Comparison of ENCODE assay signal across 22 cellular contexts in the genomic region with DNA sequence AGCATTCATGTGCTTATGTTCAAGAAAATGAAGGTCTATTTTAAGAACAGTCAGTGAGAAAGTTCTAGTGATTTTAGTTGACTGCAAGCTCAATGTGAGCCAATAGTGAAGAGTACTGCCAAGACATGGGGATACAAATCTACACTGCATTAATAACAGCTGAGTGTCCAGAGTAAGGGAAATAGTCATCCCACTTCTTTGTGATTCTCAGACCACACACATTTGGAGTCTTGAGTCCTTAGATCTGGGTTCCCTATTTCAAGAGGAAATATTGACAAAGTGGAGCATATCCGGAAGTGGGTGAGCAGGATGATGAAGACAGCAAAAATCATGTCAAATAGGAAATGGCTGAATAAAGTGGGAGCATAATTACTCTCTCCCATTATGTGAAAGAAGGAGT.
A peak's percentile ranks its signal among the peaks of the same experiment; 100 is the strongest.
DNase-seq lines count a peak whose midpoint lies in the region; ATAC-seq and TF ChIP-seq lines count a peak whose summit lies in the region.
"Had no signal": no experiment of that assay in that cellular context is flagged by ENCODE, and none has a peak within 500 bp of the region (broad histone marks: within the 10 kb centered on the region; RNA-seq: fewer than 3 reads in every experiment).

No MANE protein-coding gene starts in this region.

- H3K4me1 ChIP-seq in naive thymus-derived CD4-positive, alpha-beta T cell (ENCODE audit: control insufficient read depth in 2 of 2, insufficient read depth in 2 of 2, low read length in 2 of 2): no peaks in the 10 kb centered on the region
- H3K4me1 ChIP-seq: parathyroid adenoma, right lobe of liver, stomach, tibial nerve had no signal

- no peaks in the 10 kb centered on the region for H3K36me3 ChIP-seq in naive thymus-derived CD4-positive, alpha-beta T cell (ENCODE audit: control insufficient read depth in 2 of 3, insufficient read depth in 3 of 3, low read length in 3 of 3)
- H3K36me3 ChIP-seq: right lobe of liver, stomach, tibial nerve had no signal

- H3K27ac ChIP-seq in naive thymus-derived CD4-positive, alpha-beta T cell (ENCODE audit: low read depth, low read length): no peak overlapping the region
- H3K27ac ChIP-seq: epithelial cell of prostate, KMS-11, parathyroid adenoma, right lobe of liver, stomach, tibial nerve had no signal

- no peak for TF ChIP-seq CTCF in WTC11 (IDR thresholded peaks at IDR 0.05)
- TF ChIP-seq CTCF in nephron progenitor cell (IDR thresholded peaks at IDR 0.05): no peak

- no peaks in the 10 kb centered on the region for H3K27me3 ChIP-seq in naive thymus-derived CD4-positive, alpha-beta T cell (ENCODE audit: control insufficient read depth in 2 of 2, insufficient read depth in 2 of 2, low read length in 2 of 2)
- H3K27me3 ChIP-seq: right lobe of liver, stomach, tibial nerve had no signal

- DNase-seq in G401 (ENCODE audit: low spot score) (peak; percentile 8), Kasumi-1 (lab: John Stamatoyannopoulos, UW) (peak; percentile 65 to 67), WTC11 (ENCODE audit: low spot score) (no peak), nephron progenitor cell (no peak), DMS153 (lab: John Stamatoyannopoulos, UW) (no peak)
- DNase-seq in naive thymus-derived CD4-positive, alpha-beta T cell: no peak
- no peak for DNase-seq in stimulated activated naive CD8-positive, alpha-beta T cell treated with anti-CD3 and anti-CD28 coated beads, Interleukin-15, amount 100 ng/mL, for 72 hours
- DNase-seq: activated CD4-positive, alpha-beta memory T cell treated with anti-CD3 and anti-CD28 coated beads for 36 hours; activated naive CD8-positive, alpha-beta T cell treated with anti-CD3 and anti-CD28 coated beads for 36 hours; CD4-positive, alpha-beta memory T cell; cerebellar nuclear complex; left colon; natural killer cell; NCI-H1694 treated with DMSO at 0.1 percent for 48 hours; NCI-H524 treated with DMSO at 0.1 percent for 48 hours; right lobe of liver; stomach; SW 1271 had no signal

- H3K9me3 ChIP-seq in naive thymus-derived CD4-positive, alpha-beta T cell (ENCODE audit: control insufficient read depth in 2 of 3, low read length in 3 of 3): no peaks in the 10 kb centered on the region
- H3K9me3 ChIP-seq: right lobe of liver, stomach, tibial nerve had no signal

- in situ Hi-C loops in G401 (cut with HindIII; ENCODE audit: low sequenced_read_pairs): no loop called here

- peaks cover 9% of the 10 kb centered on the region for H3K36me3 Mint-ChIP-seq in WTC11
- peaks cover 4% of the 10 kb centered on the region for H3K36me3 Mint-ChIP-seq in nephron progenitor cell (ENCODE audit: low read depth)
- no peaks in the 10 kb centered on the region for H3K36me3 Mint-ChIP-seq in naive thymus-derived CD4-positive, alpha-beta T cell
- H3K36me3 Mint-ChIP-seq: activated CD4-positive, alpha-beta memory T cell treated with anti-CD3 and anti-CD28 coated beads for 36 hours; activated naive CD8-positive, alpha-beta T cell treated with anti-CD3 and anti-CD28 coated beads for 36 hours; CD4-positive, alpha-beta memory T cell; natural killer cell had no signal

- POLR2A ChIA-PET in WTC11 (lab: Charles Lee): no interaction called here
- POLR2A ChIA-PET in naive thymus-derived CD4-positive, alpha-beta T cell (lab: Charles Lee): no interaction called here

- H3K27me3 Mint-ChIP-seq in WTC11 (ENCODE audit: low read depth): no peaks in the 10 kb centered on the region
- peaks cover 2% of the 10 kb centered on the region for H3K27me3 Mint-ChIP-seq in nephron progenitor cell (ENCODE audit: low read depth, poor library complexity)
- peaks cover 2 to 22% (median 8%) of the 10 kb centered on the region in 5 donors for H3K27me3 Mint-ChIP-seq in naive thymus-derived CD4-positive, alpha-beta T cell
- peaks cover 8% of the 10 kb centered on the region for H3K27me3 Mint-ChIP-seq in stimulated activated naive CD8-positive, alpha-beta T cell treated with anti-CD3 and anti-CD28 coated beads, Interleukin-15, amount 100 ng/mL, for 72 hours
- H3K27me3 Mint-ChIP-seq: activated naive CD8-positive, alpha-beta T cell treated with anti-CD3 and anti-CD28 coated beads for 36 hours had no signal

- H3K27ac Mint-ChIP-seq in WTC11: peak overlapping the region; percentile 0; the same call in 1 of the 2 replicates
- peak overlapping the region; percentile 12 for H3K27ac Mint-ChIP-seq in nephron progenitor cell
- H3K27ac Mint-ChIP-seq in naive thymus-derived CD4-positive, alpha-beta T cell: no peak overlapping the region
- no peak overlapping the region for H3K27ac Mint-ChIP-seq in stimulated activated naive CD8-positive, alpha-beta T cell treated with anti-CD3 and anti-CD28 coated beads, Interleukin-15, amount 100 ng/mL, for 72 hours
- H3K27ac Mint-ChIP-seq: activated CD4-positive, alpha-beta memory T cell treated with anti-CD3 and anti-CD28 coated beads for 36 hours; activated naive CD8-positive, alpha-beta T cell treated with anti-CD3 and anti-CD28 coated beads for 36 hours; CD4-positive, alpha-beta memory T cell; natural killer cell had no signal

- intact Hi-C loops in naive thymus-derived CD4-positive, alpha-beta T cell (cut with micrococcal nuclease): no loop called here

- no peak for ATAC-seq in WTC11
- ATAC-seq in naive thymus-derived CD4-positive, alpha-beta T cell: no peak
- no peak for ATAC-seq in stimulated activated naive CD8-positive, alpha-beta T cell treated with anti-CD3 and anti-CD28 coated beads, Interleukin-15, amount 100 ng/mL, for 72 hours
- ATAC-seq: left colon, natural killer cell had no signal

- no peak overlapping the region for H3K4me3 ChIP-seq in naive thymus-derived CD4-positive, alpha-beta T cell (ENCODE audit: low read length)
- H3K4me3 ChIP-seq: right lobe of liver, stomach, tibial nerve had no signal

- no peak overlapping the region for H3K4me3 Mint-ChIP-seq in WTC11
- H3K4me3 Mint-ChIP-seq in nephron progenitor cell: no peak overlapping the region
- no peak overlapping the region for H3K4me3 Mint-ChIP-seq in naive thymus-derived CD4-positive, alpha-beta T cell
- no peak overlapping the region for H3K4me3 Mint-ChIP-seq in stimulated activated naive CD8-positive, alpha-beta T cell treated with anti-CD3 and anti-CD28 coated beads, Interleukin-15, amount 100 ng/mL, for 72 hours
- H3K4me3 Mint-ChIP-seq: activated CD4-positive, alpha-beta memory T cell treated with anti-CD3 and anti-CD28 coated beads for 36 hours; activated naive CD8-positive, alpha-beta T cell treated with anti-CD3 and anti-CD28 coated beads for 36 hours; CD4-positive, alpha-beta memory T cell; natural killer cell had no signal

- H3K9me3 Mint-ChIP-seq in WTC11 (no peaks in the 10 kb centered on the region), nephron progenitor cell (no peaks in the 10 kb centered on the region)
- H3K9me3 Mint-ChIP-seq in naive thymus-derived CD4-positive, alpha-beta T cell: peaks cover 0 to 7% (median 0%) of the 10 kb centered on the region in 11 donors
- H3K9me3 Mint-ChIP-seq in stimulated activated naive CD8-positive, alpha-beta T cell treated with anti-CD3 and anti-CD28 coated beads, Interleukin-15, amount 100 ng/mL, for 72 hours: no peaks in the 10 kb centered on the region
- H3K9me3 Mint-ChIP-seq: activated CD4-positive, alpha-beta memory T cell treated with anti-CD3 and anti-CD28 coated beads for 36 hours; activated naive CD8-positive, alpha-beta T cell treated with anti-CD3 and anti-CD28 coated beads for 36 hours; natural killer cell had no signal

- H3K4me1 Mint-ChIP-seq in WTC11 (no peaks in the 10 kb centered on the region), nephron progenitor cell (no peaks in the 10 kb centered on the region)
- H3K4me1 Mint-ChIP-seq in naive thymus-derived CD4-positive, alpha-beta T cell: peaks cover 0 to 3% (median 0%) of the 10 kb centered on the region in 7 donors
- no peaks in the 10 kb centered on the region for H3K4me1 Mint-ChIP-seq in stimulated activated naive CD8-positive, alpha-beta T cell treated with anti-CD3 and anti-CD28 coated beads, Interleukin-15, amount 100 ng/mL, for 72 hours
- H3K4me1 Mint-ChIP-seq: activated naive CD8-positive, alpha-beta T cell treated with anti-CD3 and anti-CD28 coated beads for 36 hours; CD4-positive, alpha-beta memory T cell; natural killer cell had no signal

- CTCF ChIA-PET in WTC11 (lab: Charles Lee): interaction anchor here (0.7 kb wide), 1 partner anchor 43 kb away, joined by 3 read pairs; no protein-coding TSS in a partner anchor
- CTCF ChIA-PET in naive thymus-derived CD4-positive, alpha-beta T cell (lab: Charles Lee): no interaction called here

TF ChIP-seq in WTC11, 78 proteins besides CTCF, POLR2A, EP300 and RAD21:
- TF ChIP-seq ZNF416 (CRISPR knock-in tag; IDR thresholded peaks at IDR 0.05): no peak
- no peak for TF ChIP-seq ZBTB21 (CRISPR knock-in tag; IDR thresholded peaks at IDR 0.05; ENCODE audit: borderline replicate concordance)
- TF ChIP-seq, protein P1, sequence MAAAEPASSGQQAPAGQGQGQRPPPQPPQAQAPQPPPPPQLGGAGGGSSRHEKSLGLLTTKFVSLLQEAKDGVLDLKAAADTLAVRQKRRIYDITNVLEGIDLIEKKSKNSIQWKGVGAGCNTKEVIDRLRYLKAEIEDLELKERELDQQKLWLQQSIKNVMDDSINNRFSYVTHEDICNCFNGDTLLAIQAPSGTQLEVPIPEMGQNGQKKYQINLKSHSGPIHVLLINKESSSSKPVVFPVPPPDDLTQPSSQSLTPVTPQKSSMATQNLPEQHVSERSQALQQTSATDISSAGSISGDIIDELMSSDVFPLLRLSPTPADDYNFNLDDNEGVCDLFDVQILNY (CRISPR knock-in tag; IDR thresholded peaks at IDR 0.05): no peak
TF ChIP-seq in WTC11: peak in this region for 0.

Comparison
In these comparisons a context has a peak if more than half of its experiments do, and no peak if none do; other contexts are left out.
1. DNase-seq: peak in G401 (single experiment) and Kasumi-1 (2 of 2); none in WTC11 (single experiment), nephron progenitor cell (single experiment), naive thymus-derived CD4-positive, alpha-beta T cell (0 of 9), stimulated activated naive CD8-positive, alpha-beta T cell treated with anti-CD3 and anti-CD28 coated beads, Interleukin-15, amount 100 ng/mL, for 72 hours (0 of 2) and DMS153 (single experiment).
2. H3K27ac Mint-ChIP-seq: peak in WTC11 (single experiment) and nephron progenitor cell (single experiment); none in naive thymus-derived CD4-positive, alpha-beta T cell (0 of 9) and stimulated activated naive CD8-positive, alpha-beta T cell treated with anti-CD3 and anti-CD28 coated beads, Interleukin-15, amount 100 ng/mL, for 72 hours (0 of 2).